ENCODE assay signal across 13 cellular contexts in the genomic region with DNA sequence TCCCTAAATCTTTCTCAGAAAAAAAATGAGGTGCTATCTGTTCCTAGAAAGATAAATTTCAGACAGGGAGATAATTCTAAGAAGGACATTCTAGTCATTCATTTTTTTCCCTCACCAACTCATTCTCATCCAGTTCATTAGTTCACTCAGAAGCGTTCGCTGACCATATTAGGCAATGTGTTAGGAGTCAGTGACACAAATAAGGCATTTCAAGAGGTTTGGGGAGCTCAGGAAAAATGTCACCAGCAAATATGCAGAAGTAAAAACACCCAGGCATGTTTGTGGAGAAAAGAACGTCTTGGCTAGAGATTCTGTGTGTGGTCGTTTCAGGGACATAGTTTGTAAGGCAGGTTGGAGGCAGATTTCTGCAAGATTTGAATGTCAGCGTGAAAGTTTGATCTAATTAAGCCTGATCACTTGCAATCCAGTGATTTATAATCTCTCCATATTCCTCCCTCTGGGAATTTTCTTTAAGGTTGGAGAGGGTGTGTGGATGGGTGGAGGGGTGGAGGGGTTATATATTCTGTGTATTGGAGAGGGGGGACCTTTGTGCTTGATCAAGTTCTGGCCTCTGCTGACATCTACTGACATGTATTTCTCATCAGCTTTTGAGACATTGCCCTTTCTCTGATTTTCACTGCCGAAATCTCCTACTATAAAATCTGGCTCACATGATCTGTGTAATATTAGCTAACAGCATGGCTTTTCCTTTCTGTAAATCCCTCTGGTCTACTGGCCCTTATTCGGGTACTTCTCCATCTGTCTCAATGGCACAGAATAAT. TPM values are rescaled to one million over a fixed set of nuclear protein-coding genes. Genes with fewer than 3 reads are reported as not detected.
DNase-seq lines count a peak whose midpoint lies in the region; ATAC-seq, FAIRE-seq and TF ChIP-seq lines count a peak whose summit lies in the region.
"Had no signal": no experiment of that assay in that cellular context is flagged by ENCODE, and none has a peak within 500 bp of the region (broad histone marks: within the 10 kb centered on the region; RNA-seq: fewer than 3 reads in every experiment).

No MANE protein-coding gene starts in this region.

- no peak overlapping the region for H4K8ac ChIP-seq in mesenchymal stem cell (ENCODE audit: low read length)

- DNase-seq in A673 (ENCODE audit: low spot score): peak; percentile 3
- DNase-seq in amniotic epithelial cell (ENCODE audit: low read depth): peak; percentile 1
- no peak for DNase-seq in kidney
- DNase-seq in mesenchymal stem cell: no peak
- no peak for DNase-seq in GM12892 (ENCODE audit: insufficient read length)
- no peak for DNase-seq in NCI-H345 treated with DMSO at 0.1 percent for 48 hours (lab: John Stamatoyannopoulos, UW; ENCODE audit: unreplicated experiment)
- DNase-seq: NCI-H1417 treated with DMSO at 0.1 percent for 48 hours, NCI-H526 treated with DMSO at 0.1 percent for 48 hours, nephron progenitor cell had no signal

- no peak overlapping the region for H2AFZ ChIP-seq in mesenchymal stem cell (ENCODE audit: low read depth, low read length)

- H3K27ac ChIP-seq in A673 (ENCODE audit: low read depth, low read length, poor library complexity, severe bottlenecking) (no peak overlapping the region), HUES64 (ENCODE audit: low read depth, low read length) (no peak overlapping the region), kidney (ENCODE audit: low read depth in 2 of 2, low read length in 2 of 2) (peak overlapping the region in 1 of 2 donors; percentile 18), mesenchymal stem cell (ENCODE audit: low read length, poor library complexity, severe bottlenecking) (no peak overlapping the region)
- H3K27ac ChIP-seq: epithelial cell of prostate had no signal

- peaks cover 28% of the 10 kb centered on the region for H3K27me3 ChIP-seq in A673 (replicated peaks; ENCODE audit: insufficient read depth, low read depth, low read length, poor library complexity)
- H3K27me3 ChIP-seq in HUES64 (ENCODE audit: insufficient read depth, low read length): no peaks in the 10 kb centered on the region
- no peaks in the 10 kb centered on the region for H3K27me3 ChIP-seq in mesenchymal stem cell (ENCODE audit: control insufficient read depth in 1 of 2, insufficient read depth in 1 of 2, low read length in 2 of 2)

- H3K4me2 ChIP-seq in mesenchymal stem cell (ENCODE audit: low read length, poor library complexity, severe bottlenecking): no peak overlapping the region

- 0 out of 2 replicates have a peak overlapping the region, but pooled peaks have one; percentile 33 for H3K9ac ChIP-seq in HUES64 (ENCODE audit: low read depth, low read length)
- no peak overlapping the region for H3K9ac ChIP-seq in kidney (ENCODE audit: low read length in 2 of 2)
- H3K9ac ChIP-seq in mesenchymal stem cell (ENCODE audit: low read length): no peak overlapping the region

- H3K4me1 ChIP-seq in A673 (ENCODE audit: insufficient read depth, low read length, poor library complexity, severe bottlenecking): no peaks in the 10 kb centered on the region
- H3K4me1 ChIP-seq in HUES64 (ENCODE audit: insufficient read depth, low read length): peaks cover 10% of the 10 kb centered on the region
- no peaks in the 10 kb centered on the region for H3K4me1 ChIP-seq in kidney (ENCODE audit: control insufficient read depth in 1 of 2, insufficient read depth in 1 of 2, low read depth in 1 of 2, low read length in 2 of 2)
- no peaks in the 10 kb centered on the region for H3K4me1 ChIP-seq in mesenchymal stem cell (ENCODE audit: control insufficient read depth, insufficient read depth, low read depth, low read length)

- H3K4ac ChIP-seq in mesenchymal stem cell (ENCODE audit: low read depth in 1 of 2, low read length in 2 of 2): no peak overlapping the region

- H3K23ac ChIP-seq in mesenchymal stem cell (ENCODE audit: low read length in 2 of 2): no peak overlapping the region

- TF ChIP-seq POLR2A in GM12892 (IDR thresholded peaks at IDR 0.05; ENCODE audit: low read depth, low read length): no peak

- H3K14ac ChIP-seq in mesenchymal stem cell (ENCODE audit: low read length in 2 of 2): no peak overlapping the region

- no peak overlapping the region for H2AK5ac ChIP-seq in mesenchymal stem cell (ENCODE audit: low read length, severe bottlenecking)

- H3K18ac ChIP-seq in mesenchymal stem cell (ENCODE audit: low read depth in 1 of 2, low read length in 2 of 2): no peak overlapping the region

- no TSS peak for BruUV-seq in A673 (replicated peaks; lab: Mats Ljungman, UMichigan)

- intact Hi-C loops in A673 (cut with micrococcal nuclease; ENCODE audit: unreplicated experiment): no loop called here
- intact Hi-C loops in kidney (cut with DNase I): no loop called here

- no peaks in the 10 kb centered on the region for H3K79me1 ChIP-seq in mesenchymal stem cell (replicated peaks; ENCODE audit: low read length, poor library complexity, severe bottlenecking)

- no peak overlapping the region for H4K91ac ChIP-seq in mesenchymal stem cell (ENCODE audit: low read length)

- H3K9me3 ChIP-seq in A673 (ENCODE audit: low read depth, low read length, poor library complexity, severe bottlenecking) (no peaks in the 10 kb centered on the region), HUES64 (ENCODE audit: insufficient read depth, low read depth, low read length) (no peaks in the 10 kb centered on the region), kidney (ENCODE audit: control insufficient read depth in 1 of 2, low read length in 2 of 2) (no peaks in the 10 kb centered on the region), mesenchymal stem cell (ENCODE audit: control insufficient read depth, low read length) (no peaks in the 10 kb centered on the region)

- TF ChIP-seq CTCF in A673 (conservative IDR thresholded peaks at IDR 0.05; ENCODE audit: low read depth, low read length): 0 out of 2 replicates have a peak, but pooled peaks have one; percentile 22
- no peak for TF ChIP-seq CTCF in kidney (IDR thresholded peaks at IDR 0.05; ENCODE audit: borderline replicate concordance, extremely low read depth, insufficient read depth)

- H2BK12ac ChIP-seq in mesenchymal stem cell (ENCODE audit: low read length in 2 of 2): no peak overlapping the region

- no peak overlapping the region for H3K4me3 ChIP-seq in A673 (ENCODE audit: low read depth, low read length, poor library complexity, severe bottlenecking)
- no peak overlapping the region for H3K4me3 ChIP-seq in HUES64 (ENCODE audit: low read length)
- peak overlapping the region; percentile 35 to 37 for H3K4me3 ChIP-seq in kidney (ENCODE audit: low read length in 2 of 2)
- H3K4me3 ChIP-seq in mesenchymal stem cell (ENCODE audit: insufficient read depth in 1 of 2, low read depth in 1 of 2, low read length in 2 of 2): no peak overlapping the region

- no peak overlapping the region for H2BK5ac ChIP-seq in mesenchymal stem cell (ENCODE audit: low read depth, low read length, poor library complexity, severe bottlenecking)

- CTCF ChIA-PET in A673 (lab: Charles Lee): no interaction called here

- no peak overlapping the region for H2BK120ac ChIP-seq in mesenchymal stem cell (ENCODE audit: low read depth, low read length)

- H3K36me3 ChIP-seq in A673 (ENCODE audit: insufficient read depth, low read length, poor library complexity, severe bottlenecking) (no peaks in the 10 kb centered on the region), HUES64 (ENCODE audit: insufficient read depth, low read length) (no peaks in the 10 kb centered on the region), kidney (ENCODE audit: control insufficient read depth in 1 of 2, insufficient read depth in 2 of 2, low read length in 2 of 2) (no peaks in the 10 kb centered on the region), mesenchymal stem cell (ENCODE audit: control insufficient read depth in 1 of 2, insufficient read depth in 2 of 2, low read depth in 1 of 2, low read length in 2 of 2) (no peaks in the 10 kb centered on the region)

- FAIRE-seq in kidney (lab: Jason Lieb, UNC) (no peak), GM12892 (lab: Jason Lieb, UNC) (no peak)
- FAIRE-seq: H54 had no signal

- whole genome bisulfite sequencing in HUES64: 73% methylated on average over 7 of the region's 7 CpGs
- 59% methylated on average over 7 of the region's 7 CpGs for WGBS in mesenchymal stem cell

- H2BK15ac ChIP-seq in mesenchymal stem cell (ENCODE audit: low read depth, poor library complexity, severe bottlenecking): no peak overlapping the region

- POLR2A ChIA-PET in A673 (lab: Charles Lee; ENCODE audit: low non-redundant PET): interaction anchor here (0.6 kb wide), 1 partner anchor 224 kb away, joined by 3 read pairs; no protein-coding TSS in a partner anchor

- ATAC-seq in HG03045 (IDR thresholded peaks at IDR 0.05; ENCODE audit: unreplicated experiment): no peak

RNA-seq across cellular contexts. Expression of gene MYCT1, which starts 3.6 kb away (rescaled TPM):
- not detected in 2 replicates for total RNA-seq in A673 (2021)
- polyA plus RNA-seq in HUES64 (2013, experiment 1 of 2): 1.00 TPM
- polyA plus RNA-seq in HUES64 (2013, experiment 2 of 2): 1.3 TPM
- 14.2 TPM for total RNA-seq in kidney
- 6.4 TPM for polyA plus RNA-seq in kidney (ENCODE audit: insufficient read depth, low read depth, low replicate concordance)
- 0.01 TPM for polyA plus RNA-seq in mesenchymal stem cell (2013, experiment 1 of 2)
- 0.04 TPM for polyA plus RNA-seq in mesenchymal stem cell (2013, experiment 2 of 2)
- not detected for polyA plus RNA-seq in GM12892 (2012; ENCODE audit: missing spikeins)

RNA-seq across cellular contexts. Expression of gene VIP, which starts 49.3 kb away (rescaled TPM):
- total RNA-seq in A673 (2021) (not detected in 2 replicates), kidney (0.76 TPM)
- polyA plus RNA-seq in HUES64 (2013, experiment 1 of 2): not detected
- polyA plus RNA-seq in HUES64 (2013, experiment 2 of 2): not detected
- polyA plus RNA-seq in kidney (ENCODE audit: insufficient read depth, low read depth, low replicate concordance): 1.4 TPM
- polyA plus RNA-seq in mesenchymal stem cell (2013, experiment 1 of 2): not detected
- polyA plus RNA-seq in mesenchymal stem cell (2013, experiment 2 of 2): not detected
- not detected for polyA plus RNA-seq in GM12892 (2012; ENCODE audit: missing spikeins)

Comparison
In these comparisons a context has a peak if more than half of its experiments do, and no peak if none do; other contexts are left out.
1. DNase-seq: peak in A673 (single experiment) and amniotic epithelial cell (single experiment); none in kidney (single experiment), mesenchymal stem cell (single experiment), GM12892 (single experiment) and NCI-H345 treated with DMSO at 0.1 percent for 48 hours (single experiment).
2. H3K4me3 ChIP-seq: peak in kidney (2 of 2); none in A673 (single experiment), HUES64 (single experiment) and mesenchymal stem cell (0 of 2).
3. RNA of gene MYCT1, which starts 3.6 kb away (total RNA-seq): 14.2 TPM in kidney (single experiment); not detected in A673; every median in the first group is over 10 times any median in the second.